Comparison of ENCODE assay signal across 1 cellular context in genomic region chr7:131119381-131119780, GRCh38.
TF ChIP-seq lines count a peak whose summit lies in the region.

No MANE protein-coding gene starts in this region.

TF ChIP-seq in K562, 482 proteins besides CTCF, POLR2A, EP300 and RAD21:
- TF ChIP-seq ZNF280A (IDR thresholded peaks at IDR 0.05; ENCODE audit: low read depth, partially characterized antibody) (peak; percentile 61), ZNF24 (IDR thresholded peaks at IDR 0.05) (no peak), ZNF507 (tag; conservative IDR thresholded peaks at IDR 0.05) (no peak), CBX5 (IDR thresholded peaks at IDR 0.05; ENCODE audit: borderline replicate concordance, low read depth) (peak; percentile 72; the same call in 1 of the 2 replicates), RBFOX2 (IDR thresholded peaks at IDR 0.05; ENCODE audit: low read depth, low read length) (no peak), TRIM28 (IDR thresholded peaks at IDR 0.05) (peak; percentile 87), CBX3 (IDR thresholded peaks at IDR 0.05; ENCODE audit: borderline replicate concordance in 1 of 2, low read length in 2 of 2) (peak in 1 of 2 experiments; percentile 76; a peak in 1 of 3 replicates)
